Comparison of ENCODE assay signal across 34 cellular contexts in the genomic region with DNA sequence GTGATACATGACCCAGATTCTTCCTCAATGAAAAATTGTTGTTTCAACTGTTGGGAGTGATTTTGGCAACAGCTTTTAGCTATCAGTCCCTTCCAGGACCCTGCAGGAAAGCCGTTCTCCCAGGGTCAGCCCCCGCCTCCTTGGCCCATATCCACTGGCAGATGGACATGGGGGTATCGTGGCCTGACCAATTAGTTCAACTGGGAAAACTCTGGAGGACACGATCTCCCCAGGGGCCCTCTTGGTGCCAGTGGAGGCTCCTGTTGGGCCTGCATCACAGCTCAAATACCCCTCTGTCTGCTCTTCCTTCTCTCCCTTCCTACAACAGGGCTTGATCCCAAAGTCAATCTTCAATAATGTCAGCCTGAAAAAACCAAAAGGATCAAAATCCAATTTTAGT.
"Had no signal": no experiment of that assay in that cellular context is flagged by ENCODE, and none has a peak within 500 bp of the region (broad histone marks: within the 10 kb centered on the region; RNA-seq: fewer than 3 reads in every experiment).

No MANE protein-coding gene starts in this region.

- H3K9me3 ChIP-seq: MG63 had no signal

- H3K4me3 ChIP-seq: MG63 had no signal

- H3K36me3 ChIP-seq: MG63 had no signal

- DNase-seq: Karpas-422, Kasumi-1, MG63, MM.1S, MV-4-11, NCI-H1048, NCI-H1092, NCI-H1092 treated with DMSO at 0.1 percent for 48 hours, NCI-H1105, NCI-H1105 treated with DMSO at 0.1 percent for 48 hours, NCI-H1417, NCI-H1417 treated with DMSO at 0.1 percent for 48 hours, NCI-H1436, NCI-H1436 treated with DMSO at 0.1 percent for 48 hours, NCI-H146, NCI-H1694, NCI-H1694 treated with DMSO at 0.1 percent for 48 hours, NCI-H187, NCI-H187 treated with DMSO at 0.1 percent for 48 hours, NCI-H1930, NCI-H2029, NCI-H2029 treated with DMSO at 0.1 percent for 48 hours, NCI-H2081, NCI-H2081 treated with DMSO at 0.1 percent for 48 hours, NCI-H2107, NCI-H2171 treated with DMSO at 0.1 percent for 48 hours, NCI-H2227 treated with DMSO at 0.1 percent for 48 hours, NCI-H226, NCI-H345, NCI-H446, NCI-H446 treated with DMSO at 0.1 percent for 48 hours, NCI-H510A, NCI-H510A treated with DMSO at 0.1 percent for 48 hours had no signal

- H3K27me3 ChIP-seq: MG63 had no signal

- H3K27ac ChIP-seq: KMS-11 had no signal
